Comparison of ENCODE assay signal across 8 cellular contexts in the genomic region with DNA sequence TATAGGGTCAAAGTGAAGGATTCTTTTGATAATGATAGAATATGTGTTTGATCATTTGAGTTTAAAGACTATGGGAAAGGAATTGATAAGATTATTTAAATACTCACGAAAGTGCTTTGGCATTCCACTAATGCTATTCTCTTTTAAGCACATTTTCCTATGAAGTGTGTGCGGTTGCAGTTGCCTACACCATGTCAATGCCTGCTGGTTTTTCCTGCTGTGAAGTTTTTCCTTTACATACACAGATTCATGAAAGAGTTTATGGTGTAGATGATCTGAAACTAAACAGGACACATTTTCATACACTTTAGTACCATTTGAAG.
DNase-seq lines count a peak whose midpoint lies in the region; ATAC-seq and TF ChIP-seq lines count a peak whose summit lies in the region.

No MANE protein-coding gene starts in this region.

- peak overlapping the region; percentile 76 for H3K27ac ChIP-seq in stomach smooth muscle (ENCODE audit: low read length)

- no peak for ATAC-seq in activated T-cell treated with anti-CD3 and anti-CD28 coated beads, Interleukin-2, amount 50 U/mL, for 72 hours (replicated peaks in 1 of 2)

- TF ChIP-seq CTCF in BE2C (IDR thresholded peaks at IDR 0.05; ENCODE audit: low read depth, low read length) = no peak

- H3K4me1 ChIP-seq in stomach smooth muscle (ENCODE audit: control insufficient read depth, insufficient read depth, low read length) (peaks cover 4% of the 10 kb centered on the region), BE2C (peaks cover 26% of the 10 kb centered on the region)

- H3K9ac ChIP-seq in stomach smooth muscle (ENCODE audit: low read length in 2 of 2) = peak overlapping the region; percentile 60 to 71

- no peaks in the 10 kb centered on the region for H3K27me3 ChIP-seq in stomach smooth muscle (ENCODE audit: control insufficient read depth in 1 of 2, insufficient read depth in 2 of 2, low read length in 2 of 2)
- no peaks in the 10 kb centered on the region for H3K27me3 ChIP-seq in BE2C

- H3K4me3 ChIP-seq in stomach smooth muscle (ENCODE audit: low read length in 2 of 2) = peak overlapping the region; percentile 44 to 52
- H3K4me3 ChIP-seq in BE2C (ENCODE audit: low read depth, low read length) = no peak overlapping the region

- peaks cover 18% of the 10 kb centered on the region for H3K36me3 Mint-ChIP-seq in T-helper 1 cell treated with Interleukin-12 subunit alpha and Interleukin-12 subunit beta and Interleukin-4 antibody, amounts not matched to agents 30 μg/mL and 1 μg/mL, for 36 hours (ENCODE audit: low read depth)
- H3K36me3 Mint-ChIP-seq in activated T-cell treated with anti-CD3 and anti-CD28 coated beads, Interleukin-2, amount 50 U/mL, for 72 hours (ENCODE audit: insufficient read depth in 2 of 2) = peaks cover 6 to 14% of the 10 kb centered on the region in 2 donors
- no peaks in the 10 kb centered on the region for H3K36me3 Mint-ChIP-seq in immature natural killer cell

- no peaks in the 10 kb centered on the region for H3K9me3 Mint-ChIP-seq in T-helper 1 cell treated with Interleukin-12 subunit alpha and Interleukin-12 subunit beta and Interleukin-4 antibody, amounts not matched to agents 30 μg/mL and 1 μg/mL, for 36 hours
- H3K9me3 Mint-ChIP-seq in activated T-cell treated with anti-CD3 and anti-CD28 coated beads, Interleukin-2, amount 50 U/mL, for 72 hours = no peaks in the 10 kb centered on the region
- H3K9me3 Mint-ChIP-seq in immature natural killer cell = no peaks in the 10 kb centered on the region

- H3K4me3 Mint-ChIP-seq in T-helper 1 cell treated with Interleukin-12 subunit alpha and Interleukin-12 subunit beta and Interleukin-4 antibody, amounts not matched to agents 30 μg/mL and 1 μg/mL, for 36 hours = peak overlapping the region; percentile 84
- peak overlapping the region; percentile 80 to 96 for H3K4me3 Mint-ChIP-seq in activated T-cell treated with anti-CD3 and anti-CD28 coated beads, Interleukin-2, amount 50 U/mL, for 72 hours
- peak overlapping the region; percentile 72 to 95 (median 81) for H3K4me3 Mint-ChIP-seq in immature natural killer cell

- H3K27ac Mint-ChIP-seq in T-helper 1 cell treated with Interleukin-12 subunit alpha and Interleukin-12 subunit beta and Interleukin-4 antibody, amounts not matched to agents 30 μg/mL and 1 μg/mL, for 36 hours = peak overlapping the region; percentile 95
- peak overlapping the region; percentile 100 for H3K27ac Mint-ChIP-seq in activated T-cell treated with anti-CD3 and anti-CD28 coated beads, Interleukin-2, amount 50 U/mL, for 72 hours
- peak overlapping the region; percentile 94 to 99 (median 96) for H3K27ac Mint-ChIP-seq in immature natural killer cell

- H3K36me3 ChIP-seq in stomach smooth muscle (ENCODE audit: control insufficient read depth in 2 of 2, insufficient read depth in 2 of 2, low read length in 2 of 2) (no peaks in the 10 kb centered on the region), BE2C (no peaks in the 10 kb centered on the region)

- DNase-seq in T-helper 1 cell = no peak
- DNase-seq in activated T-cell treated with anti-CD3 and anti-CD28 coated beads, Interleukin-2, amount 50 U/mL, for 72 hours = no peak
- DNase-seq in immature natural killer cell = no peak
- DNase-seq in mesenteric fat pad (ENCODE audit: low spot score) = no peak
- no peak for DNase-seq in BE2C
- DNase-seq in NCI-H1092 (lab: John Stamatoyannopoulos, UW) = no peak

- H3K4me1 Mint-ChIP-seq in T-helper 1 cell treated with Interleukin-12 subunit alpha and Interleukin-12 subunit beta and Interleukin-4 antibody, amounts not matched to agents 30 μg/mL and 1 μg/mL, for 36 hours (ENCODE audit: low read depth) = peaks cover 48% of the 10 kb centered on the region
- H3K4me1 Mint-ChIP-seq in activated T-cell treated with anti-CD3 and anti-CD28 coated beads, Interleukin-2, amount 50 U/mL, for 72 hours (ENCODE audit: low read depth) = peaks cover 85% of the 10 kb centered on the region
- H3K4me1 Mint-ChIP-seq in immature natural killer cell = peaks cover 34 to 35% of the 10 kb centered on the region in 2 donors

- no peaks in the 10 kb centered on the region for H3K27me3 Mint-ChIP-seq in T-helper 1 cell treated with Interleukin-12 subunit alpha and Interleukin-12 subunit beta and Interleukin-4 antibody, amounts not matched to agents 30 μg/mL and 1 μg/mL, for 36 hours (ENCODE audit: low read depth)
- no peaks in the 10 kb centered on the region for H3K27me3 Mint-ChIP-seq in activated T-cell treated with anti-CD3 and anti-CD28 coated beads, Interleukin-2, amount 50 U/mL, for 72 hours (ENCODE audit: low read depth)
- H3K27me3 Mint-ChIP-seq in immature natural killer cell (ENCODE audit: low read depth in 3 of 3) = peaks cover 0 to 7% (median 2%) of the 10 kb centered on the region in 3 donors

- H3K9me3 ChIP-seq in stomach smooth muscle (ENCODE audit: control insufficient read depth in 2 of 2, low read length in 2 of 2) (no peaks in the 10 kb centered on the region), BE2C (no peaks in the 10 kb centered on the region)
